ENCODE assay signal across 20 cellular contexts in genomic region chr17:7079581-7080444, GRCh38. TPM values are rescaled to one million over a fixed set of nuclear protein-coding genes. Genes with fewer than 3 reads are reported as not detected.
DNase-seq lines count a peak whose midpoint lies in the region; ATAC-seq and TF ChIP-seq lines count a peak whose summit lies in the region.
"Had no signal": no experiment of that assay in that cellular context is flagged by ENCODE, and none has a peak within 500 bp of the region (broad histone marks: within the 10 kb centered on the region; RNA-seq: fewer than 3 reads in every experiment).

A gene with protein sequence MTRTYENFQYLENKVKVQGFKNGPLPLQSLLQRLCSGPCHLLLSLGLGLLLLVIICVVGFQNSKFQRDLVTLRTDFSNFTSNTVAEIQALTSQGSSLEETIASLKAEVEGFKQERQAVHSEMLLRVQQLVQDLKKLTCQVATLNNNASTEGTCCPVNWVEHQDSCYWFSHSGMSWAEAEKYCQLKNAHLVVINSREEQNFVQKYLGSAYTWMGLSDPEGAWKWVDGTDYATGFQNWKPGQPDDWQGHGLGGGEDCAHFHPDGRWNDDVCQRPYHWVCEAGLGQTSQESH (minus strand): TSS chr17:7080251. CDS start chr17:7078812, 1,439 bp downstream.

- DNase-seq in cardiac septum (ENCODE audit: low spot score) (peak; percentile 39), left ventricle myocardium superior (no peak), chondrocyte (ENCODE audit: low spot score) (peak; percentile 75), transverse colon (no peak), NCI-H526 treated with DMSO at 0.1 percent for 48 hours (lab: John Stamatoyannopoulos, UW) (no peak), neuronal stem cell (ENCODE audit: low spot score) (no peak)
- DNase-seq in naive thymus-derived CD4-positive, alpha-beta T cell, result no peak
- DNase-seq: EL; GM23248; hippocampal formation; naive thymus-derived CD8-positive, alpha-beta T cell; NCI-H2081 treated with DMSO at 0.1 percent for 48 hours; NCI-H82; retina; stimulated activated CD4-positive, alpha-beta T cell treated with anti-CD3 and anti-CD28 coated beads, Interleukin-2, amount 100 ng/mL, for 48 hours; stimulated activated CD8-positive, alpha-beta memory T cell treated with anti-CD3 and anti-CD28 coated beads, Interleukin-4, amount 100 ng/mL, for 48 hours had no signal

- H3K27me3 ChIP-seq in naive thymus-derived CD4-positive, alpha-beta T cell (ENCODE audit: control insufficient read depth in 2 of 2, insufficient read depth in 2 of 2, low read length in 2 of 2), result no peaks in the 10 kb centered on the region
- H3K27me3 ChIP-seq in transverse colon (peaks cover 1% of the 10 kb centered on the region), neuronal stem cell (ENCODE audit: control insufficient read depth in 3 of 3, insufficient read depth in 3 of 3, low read depth in 1 of 3, low read length in 3 of 3) (peaks cover 0 to 13% (median 0%) of the 10 kb centered on the region in 3 experiments)

- H3K9me3 Mint-ChIP-seq in chondrocyte (ENCODE audit: low read depth), result no peaks in the 10 kb centered on the region
- H3K9me3 Mint-ChIP-seq in naive thymus-derived CD4-positive, alpha-beta T cell, result peaks cover 0 to 2% (median 0%) of the 10 kb centered on the region in 11 donors
- H3K9me3 Mint-ChIP-seq: naive thymus-derived CD8-positive, alpha-beta T cell had no signal

- H3K27me3 Mint-ChIP-seq in chondrocyte (ENCODE audit: low read depth), result peaks cover 17% of the 10 kb centered on the region
- H3K27me3 Mint-ChIP-seq in naive thymus-derived CD4-positive, alpha-beta T cell, result peaks cover 0 to 26% (median 6%) of the 10 kb centered on the region in 5 donors

- H3K4me2 ChIP-seq in neuronal stem cell (ENCODE audit: insufficient read depth, low read length, poor library complexity, severe bottlenecking), result no peak within 1 kb of the TSS

- no peak within 1 kb of the TSS for H3K27ac Mint-ChIP-seq in chondrocyte (ENCODE audit: unreplicated experiment)
- H3K27ac Mint-ChIP-seq in naive thymus-derived CD4-positive, alpha-beta T cell, result no peak within 1 kb of the TSS

- POLR2A ChIA-PET in naive thymus-derived CD4-positive, alpha-beta T cell (lab: Charles Lee), result no interaction called here

- no peak for TF ChIP-seq CTCF in chondrocyte (IDR thresholded peaks at IDR 0.05)
- no peak for TF ChIP-seq CTCF in transverse colon (IDR thresholded peaks at IDR 0.05)

- no peak within 1 kb of the TSS for H4K91ac ChIP-seq in neuronal stem cell (ENCODE audit: low read depth, low read length, poor library complexity)

- H3K4me1 ChIP-seq in naive thymus-derived CD4-positive, alpha-beta T cell (ENCODE audit: control insufficient read depth in 2 of 2, insufficient read depth in 2 of 2, low read length in 2 of 2), result peaks cover 5 to 10% of the 10 kb centered on the region in 2 donors
- H3K4me1 ChIP-seq in transverse colon, result no peaks in the 10 kb centered on the region
- H3K4me1 ChIP-seq in neuronal stem cell (ENCODE audit: control insufficient read depth in 2 of 2, insufficient read depth in 1 of 2, low read depth in 1 of 2, low read length in 2 of 2), result no peaks in the 10 kb centered on the region

- no peak within 1 kb of the TSS for H2AK5ac ChIP-seq in neuronal stem cell (ENCODE audit: low read depth, low read length)

- no peak within 1 kb of the TSS for H2BK5ac ChIP-seq in neuronal stem cell (ENCODE audit: low read length)

- no peak within 1 kb of the TSS for H3K18ac ChIP-seq in neuronal stem cell (ENCODE audit: low read length)

- no peak within 1 kb of the TSS for H2BK12ac ChIP-seq in neuronal stem cell (ENCODE audit: low read length)

- WGBS in transverse colon (ENCODE audit: low coverage in 1 of 2), 2 donors, result 70 to 71% methylated on average over 10 to 15 of the region's 15 CpGs
- no CpG with 5 or more reads among the region's 15 CpGs for WGBS in neuronal stem cell (ENCODE audit: extremely low coverage in 2 of 2, insufficient read length in 2 of 2, insufficient replicate concordance in 1 of 2), 2 donors

- intact Hi-C loops in cardiac septum (cut with DNase I), result no loop called here
- intact Hi-C loops in left ventricle myocardium superior (cut with micrococcal nuclease), result no loop called here
- intact Hi-C loops in naive thymus-derived CD4-positive, alpha-beta T cell (cut with micrococcal nuclease), result no loop called here
- intact Hi-C loops in transverse colon (cut with DNase I; ENCODE audit: low total_unique reads), result no loop called here

- TF ChIP-seq EP300 in transverse colon (IDR thresholded peaks at IDR 0.05; ENCODE audit: low read depth), result no peak

- in situ Hi-C loops in transverse colon (cut with MboI; ENCODE audit: low pct_ligation_motif_present in 1 of 4, low pct_unique_long_range_greater_than_20kb in 1 of 4, low sequenced_read_pairs in 3 of 4), result no loop called here

- no peak within 1 kb of the TSS for H3K14ac ChIP-seq in neuronal stem cell (ENCODE audit: low read length)

- ATAC-seq in left ventricle myocardium superior, result no peak
- ATAC-seq in naive thymus-derived CD4-positive, alpha-beta T cell, result peak; percentile 38
- no peak for ATAC-seq in GM21515 (IDR thresholded peaks at IDR 0.05; ENCODE audit: unreplicated experiment)
- ATAC-seq: naive thymus-derived CD8-positive, alpha-beta T cell had no signal

- H3K4me3 ChIP-seq in naive thymus-derived CD4-positive, alpha-beta T cell (ENCODE audit: low read length), result no peak within 1 kb of the TSS
- no peak within 1 kb of the TSS for H3K4me3 ChIP-seq in transverse colon
- H3K4me3 ChIP-seq in neuronal stem cell (ENCODE audit: low read length in 2 of 2), result no peak within 1 kb of the TSS
- H3K4me3 ChIP-seq: GM23248 had no signal

- H2BK120ac ChIP-seq in neuronal stem cell (ENCODE audit: low read depth, low read length), result no peak within 1 kb of the TSS

- no peak within 1 kb of the TSS for H3K23ac ChIP-seq in neuronal stem cell (ENCODE audit: low read depth, low read length, poor library complexity)

- H2BK15ac ChIP-seq in neuronal stem cell (ENCODE audit: low read length), result no peak within 1 kb of the TSS

- H3K79me1 ChIP-seq in neuronal stem cell (ENCODE audit: low read depth, low read length), result no peaks in the 10 kb centered on the region

- no peak within 1 kb of the TSS for H3K27ac ChIP-seq in naive thymus-derived CD4-positive, alpha-beta T cell (ENCODE audit: low read depth, low read length)
- H3K27ac ChIP-seq in transverse colon, result peak within 1 kb of the TSS in 3 of 4 donors; percentile 18 to 43 (median 21)
- no peak within 1 kb of the TSS for H3K27ac ChIP-seq in neuronal stem cell (replicated peaks; ENCODE audit: low read length)
- H3K27ac ChIP-seq: GM23248, RWPE1 had no signal

- TF ChIP-seq POLR2A in transverse colon (IDR thresholded peaks at IDR 0.05), result no peak

- H3K9ac ChIP-seq in neuronal stem cell (ENCODE audit: low read depth, low read length, poor library complexity), result no peak within 1 kb of the TSS
- H3K9ac ChIP-seq: GM23248 had no signal

- no peaks in the 10 kb centered on the region for H3K36me3 ChIP-seq in naive thymus-derived CD4-positive, alpha-beta T cell (ENCODE audit: control insufficient read depth in 2 of 3, insufficient read depth in 3 of 3, low read length in 3 of 3)
- H3K36me3 ChIP-seq in transverse colon (no peaks in the 10 kb centered on the region), neuronal stem cell (replicated peaks in 1 of 2; ENCODE audit: control insufficient read depth in 2 of 2, insufficient read depth in 2 of 2, low read length in 2 of 2) (no peaks in the 10 kb centered on the region)

- no peaks in the 10 kb centered on the region for H3K36me3 Mint-ChIP-seq in chondrocyte (ENCODE audit: low read depth)
- H3K36me3 Mint-ChIP-seq in naive thymus-derived CD4-positive, alpha-beta T cell, result no peaks in the 10 kb centered on the region
- H3K36me3 Mint-ChIP-seq: naive thymus-derived CD8-positive, alpha-beta T cell had no signal

- H3K4ac ChIP-seq in neuronal stem cell (ENCODE audit: low read length), result no peak within 1 kb of the TSS

- H3K4me3 Mint-ChIP-seq in chondrocyte (ENCODE audit: unreplicated experiment), result no peak within 1 kb of the TSS
- H3K4me3 Mint-ChIP-seq in naive thymus-derived CD4-positive, alpha-beta T cell, result no peak within 1 kb of the TSS

- no peak within 1 kb of the TSS for H2AFZ ChIP-seq in neuronal stem cell (ENCODE audit: low read length)
- H2AFZ ChIP-seq: GM23248 had no signal

- CTCF ChIA-PET in naive thymus-derived CD4-positive, alpha-beta T cell (lab: Charles Lee), result no interaction called here

- H3K9me3 ChIP-seq in naive thymus-derived CD4-positive, alpha-beta T cell (ENCODE audit: control insufficient read depth in 2 of 3, low read length in 3 of 3), result no peaks in the 10 kb centered on the region
- H3K9me3 ChIP-seq in transverse colon (no peaks in the 10 kb centered on the region), neuronal stem cell (replicated peaks in 1 of 2; ENCODE audit: control insufficient read depth in 2 of 2, insufficient read depth in 1 of 2, low read depth in 1 of 2, low read length in 2 of 2) (no peaks in the 10 kb centered on the region)

- H4K8ac ChIP-seq in neuronal stem cell (ENCODE audit: low read depth, low read length), result no peak within 1 kb of the TSS

- peaks cover 2% of the 10 kb centered on the region for H3K4me1 Mint-ChIP-seq in chondrocyte (ENCODE audit: low read depth)
- peaks cover 10 to 36% (median 30%) of the 10 kb centered on the region in 7 donors for H3K4me1 Mint-ChIP-seq in naive thymus-derived CD4-positive, alpha-beta T cell

RNA-seq across cellular contexts. Expression of the gene that starts here (rescaled TPM):
- 3.0 TPM for total RNA-seq in cardiac septum
- 4.4 TPM for total RNA-seq in left ventricle myocardium superior
- not detected in 3 replicates for total RNA-seq in chondrocyte
- 10 to 100 TPM in 1 of 5 experiments, 1 to 10 TPM in 3, not detected in 1; 1.4 to 10.6 (median 4.9) TPM for total RNA-seq in naive thymus-derived CD4-positive, alpha-beta T cell
- not detected for polyA plus RNA-seq in naive thymus-derived CD4-positive, alpha-beta T cell
- total RNA-seq in transverse colon, result 1 to 10 TPM in 2 of 4 donors, not detected in 2; 6.3 to 7.0 TPM
- polyA plus RNA-seq in neuronal stem cell (2013, experiment 1 of 2), result not detected
- not detected for polyA plus RNA-seq in neuronal stem cell (2013, experiment 2 of 2)
- total RNA-seq: A673; GM23248; T-helper 1 cell treated with Interleukin-12 subunit alpha and Interleukin-12 subunit beta and Interleukin-4 antibody, amounts not matched to agents 30 ng/mL and 1 ng/mL, for 36 hours had no signal
- polyA plus RNA-seq: GM23248 had no signal

Comparison
In these comparisons a context has a peak if more than half of its experiments do, and no peak if none do; other contexts are left out.
1. Peak in DNase-seq in chondrocyte; RNA of the gene not detected or under 1 TPM.
2. H3K27ac ChIP-seq: peak in transverse colon (3 of 4); none in naive thymus-derived CD4-positive, alpha-beta T cell (single experiment) and neuronal stem cell (single experiment).